9 cellular contexts compared by ENCODE assay signal in genomic region chr6:142867988-142868818, GRCh38.
DNase-seq lines count a peak whose midpoint lies in the region; ATAC-seq, FAIRE-seq and TF ChIP-seq lines count a peak whose summit lies in the region.
"Had no signal": no experiment of that assay in that cellular context is flagged by ENCODE, and none has a peak within 500 bp of the region (broad histone marks: within the 10 kb centered on the region; RNA-seq: fewer than 3 reads in every experiment).

No MANE protein-coding gene starts in this region.

- H3K4me3 Mint-ChIP-seq in activated naive CD8-positive, alpha-beta T cell treated with anti-CD3 and anti-CD28 coated beads, Interleukin-2, amount 10 ng/mL, durations not matched to agents 7 days and 5 days = peak overlapping the region; percentile 67

- intact Hi-C loops in posterior vena cava (cut with DNase I) = no loop called here

- peak overlapping the region; percentile 63 for H3K27ac Mint-ChIP-seq in activated naive CD8-positive, alpha-beta T cell treated with anti-CD3 and anti-CD28 coated beads, Interleukin-2, amount 10 ng/mL, durations not matched to agents 7 days and 5 days

- no peak for TF ChIP-seq CTCF in lung (IDR thresholded peaks at IDR 0.05; ENCODE audit: control extremely low read depth, extremely low read depth)

- peak; percentile 90 for FAIRE-seq in GM12891 (lab: Jason Lieb, UNC)

- ATAC-seq in HG03175 (IDR thresholded peaks at IDR 0.05; ENCODE audit: unreplicated experiment) (peak; percentile 56), lung (ENCODE audit: insufficient read depth, low FRiP score) (peak; percentile 15), GM21717 (IDR thresholded peaks at IDR 0.05; ENCODE audit: unreplicated experiment) (no peak)
- no peak for ATAC-seq in activated naive CD8-positive, alpha-beta T cell treated with anti-CD3 and anti-CD28 coated beads, Interleukin-2, amount 10 ng/mL, durations not matched to agents 7 days and 5 days (ENCODE audit: low read depth)

- H3K4me1 ChIP-seq in lung (ENCODE audit: control insufficient read depth in 2 of 2, insufficient read depth in 2 of 2, low read length in 2 of 2) = peaks cover 0 to 35% of the 10 kb centered on the region in 2 donors

- no peaks in the 10 kb centered on the region for H3K27me3 Mint-ChIP-seq in activated naive CD8-positive, alpha-beta T cell treated with anti-CD3 and anti-CD28 coated beads, Interleukin-2, amount 10 ng/mL, durations not matched to agents 7 days and 5 days

- no peaks in the 10 kb centered on the region for H3K36me3 ChIP-seq in lung (ENCODE audit: control insufficient read depth in 2 of 2, insufficient read depth in 2 of 2, low read length in 2 of 2)

- no peaks in the 10 kb centered on the region for H3K9me3 Mint-ChIP-seq in activated naive CD8-positive, alpha-beta T cell treated with anti-CD3 and anti-CD28 coated beads, Interleukin-2, amount 10 ng/mL, durations not matched to agents 7 days and 5 days

- peaks cover 63% of the 10 kb centered on the region for H3K4me1 Mint-ChIP-seq in activated naive CD8-positive, alpha-beta T cell treated with anti-CD3 and anti-CD28 coated beads, Interleukin-2, amount 10 ng/mL, durations not matched to agents 7 days and 5 days

- H3K36me3 Mint-ChIP-seq in activated naive CD8-positive, alpha-beta T cell treated with anti-CD3 and anti-CD28 coated beads, Interleukin-2, amount 10 ng/mL, durations not matched to agents 7 days and 5 days = peaks cover 9% of the 10 kb centered on the region

- TF ChIP-seq POLR2A in GM12891 (IDR thresholded peaks at IDR 0.05; ENCODE audit: low read depth, low read length) = no peak

- POLR2A ChIA-PET in activated naive CD8-positive, alpha-beta T cell treated with anti-CD3 and anti-CD28 coated beads, Interleukin-2, amount 10 ng/mL, durations not matched to agents 7 days and 5 days (lab: Charles Lee) = no interaction called here

- no peak for DNase-seq in GM12891 (ENCODE audit: insufficient read length, low spot score)
- no peak for DNase-seq in activated naive CD8-positive, alpha-beta T cell treated with anti-CD3 and anti-CD28 coated beads, Interleukin-2, amount 10 ng/mL, durations not matched to agents 7 days and 5 days
- peak; percentile 47 for DNase-seq in lung (ENCODE audit: low spot score)
- no peak for DNase-seq in stimulated activated CD4-positive, alpha-beta T cell treated with anti-CD3 and anti-CD28 coated beads, Interleukin-4, amount 100 ng/mL, for 1 hour
- no peak for DNase-seq in NK-92 treated with Interleukin-12 subunit alpha and Interleukin-12 subunit beta, amount 100 ng/mL, for 24 hours (lab: John Stamatoyannopoulos, UW)
- no peak for DNase-seq in posterior vena cava (ENCODE audit: low spot score)
- DNase-seq: midbrain had no signal

- no peaks in the 10 kb centered on the region for H3K9me3 ChIP-seq in lung (ENCODE audit: control insufficient read depth in 2 of 2, insufficient read depth in 1 of 2, low read length in 1 of 2)

- H3K4me3 ChIP-seq in lung = no peak overlapping the region

- WGBS in lung, 2 donors = 5 to 9% methylated on average over 5 of the region's 5 CpGs

- no peaks in the 10 kb centered on the region for H3K27me3 ChIP-seq in lung (ENCODE audit: control insufficient read depth, insufficient read depth)

- H3K27ac ChIP-seq in lung (ENCODE audit: low read depth in 1 of 2, low read length in 1 of 2) = peak overlapping the region in 1 of 2 donors; percentile 41

TF ChIP-seq in GM12891, 5 proteins besides CTCF, POLR2A, EP300 and RAD21:
- TF ChIP-seq TAF1 (IDR thresholded peaks at IDR 0.05; ENCODE audit: low read depth, low read length) (no peak), PAX5 (IDR thresholded peaks at IDR 0.05; ENCODE audit: insufficient read depth, low read length, severe bottlenecking) (no peak), POLR2AphosphoS5 (IDR thresholded peaks at IDR 0.05; ENCODE audit: low read depth, low read length) (no peak), SPI1 (IDR thresholded peaks at IDR 0.05; ENCODE audit: low read depth, low read length) (no peak), POU2F2 (IDR thresholded peaks at IDR 0.05; ENCODE audit: low read depth, low read length) (no peak)

Comparison
In these comparisons a context has a peak if more than half of its experiments do, and no peak if none do; other contexts are left out.
1. ATAC-seq: peak in HG03175 (single experiment) and lung (single experiment); none in activated naive CD8-positive, alpha-beta T cell treated with anti-CD3 and anti-CD28 coated beads, Interleukin-2, amount 10 ng/mL, durations not matched to agents 7 days and 5 days (single experiment) and GM21717 (single experiment).